Comparison of ENCODE assay signal across 13 cellular contexts in genomic region chr10:87925570-87925969, GRCh38.
A peak's percentile ranks its signal among the peaks of the same experiment; 100 is the strongest.
DNase-seq lines count a peak whose midpoint lies in the region; ATAC-seq lines count a peak whose summit lies in the region.
"Had no signal": no experiment of that assay in that cellular context is flagged by ENCODE, and none has a peak within 500 bp of the region (broad histone marks: within the 10 kb centered on the region; RNA-seq: fewer than 3 reads in every experiment).

No MANE protein-coding gene starts in this region.

- ATAC-seq in HG02970 (IDR thresholded peaks at IDR 0.05; ENCODE audit: low FRiP score, unreplicated experiment), result no peak
- no peak for ATAC-seq in stimulated activated naive CD8-positive, alpha-beta T cell treated with anti-CD3 and anti-CD28 coated beads, Interleukin-15, Interleukin-2, amounts not matched to agents 100 U/mL and 50 U/mL, for 24 hours
- ATAC-seq: T-helper 17 cell had no signal

- DNase-seq in DMS153 (lab: John Stamatoyannopoulos, UW), result peak; percentile 92
- DNase-seq in NCI-H1417 treated with DMSO at 0.1 percent for 48 hours (lab: John Stamatoyannopoulos, UW), result peak; percentile 85
- peak; percentile 68 for DNase-seq in NCI-H82 treated with DMSO at 0.1 percent for 48 hours (lab: John Stamatoyannopoulos, UW; ENCODE audit: unreplicated experiment)
- DNase-seq in glomerular visceral epithelial cell (ENCODE audit: extremely low spot score), result peak; percentile 36
- DNase-seq in activated effector memory CD4-positive, alpha-beta T cell treated with anti-CD3 and anti-CD28 coated beads, Interleukin-2, amount 50 U/mL, for 16 hours, result no peak
- no peak for DNase-seq in SIG-M5 treated with dmso at 0.1 percent for 504 hours (lab: John Stamatoyannopoulos, UW; ENCODE audit: unreplicated experiment)
- DNase-seq in stimulated activated naive CD8-positive, alpha-beta T cell treated with anti-CD3 and anti-CD28 coated beads, Interleukin-15, Interleukin-2, amounts not matched to agents 100 U/mL and 50 U/mL, for 24 hours, result no peak
- DNase-seq: activated CD8-positive, alpha-beta memory T cell treated with anti-CD3 and anti-CD28 coated beads, Interleukin-2, amount 50 U/mL, for 48 hours; midbrain; NCI-H1436; small intestine; T-helper 17 cell had no signal

Comparison
In these comparisons a context has a peak if more than half of its experiments do, and no peak if none do; other contexts are left out.
1. DNase-seq: peak in DMS153 (single experiment), NCI-H1417 treated with DMSO at 0.1 percent for 48 hours (single experiment), NCI-H82 treated with DMSO at 0.1 percent for 48 hours (single experiment) and glomerular visceral epithelial cell (single experiment); none in activated effector memory CD4-positive, alpha-beta T cell treated with anti-CD3 and anti-CD28 coated beads, Interleukin-2, amount 50 U/mL, for 16 hours (single experiment), SIG-M5 treated with dmso at 0.1 percent for 504 hours (single experiment) and stimulated activated naive CD8-positive, alpha-beta T cell treated with anti-CD3 and anti-CD28 coated beads, Interleukin-15, Interleukin-2, amounts not matched to agents 100 U/mL and 50 U/mL, for 24 hours (single experiment).